8 cellular contexts compared by ENCODE assay signal in genomic region chr12:19572920-19573558, GRCh38.
A peak's percentile ranks its signal among the peaks of the same experiment; 100 is the strongest.
DNase-seq lines count a peak whose midpoint lies in the region; ATAC-seq and TF ChIP-seq lines count a peak whose summit lies in the region.

No MANE protein-coding gene starts in this region.

- peak overlapping the region; percentile 70 for H2AFZ ChIP-seq in SU-DHL-6 (ENCODE audit: low read depth, low read length, severe bottlenecking)

- H3K27me3 ChIP-seq in SU-DHL-6 (ENCODE audit: low read length), result no peaks in the 10 kb centered on the region
- no peaks in the 10 kb centered on the region for H3K27me3 ChIP-seq in testis

- ATAC-seq in GM19351 (IDR thresholded peaks at IDR 0.05; ENCODE audit: unreplicated experiment) (peak; percentile 83), GM21528 (IDR thresholded peaks at IDR 0.05; ENCODE audit: low FRiP score, unreplicated experiment) (no peak)

- no peaks in the 10 kb centered on the region for H3K9me2 ChIP-seq in SU-DHL-6 (replicated peaks; ENCODE audit: insufficient read depth, low read length)

- WGBS in testis, 2 donors, result 53 to 67% methylated on average over 12 to 16 of the region's 16 CpGs

- H3K4me1 ChIP-seq in testis, result peaks cover 12% of the 10 kb centered on the region

- no peaks in the 10 kb centered on the region for H4K20me1 ChIP-seq in SU-DHL-6 (ENCODE audit: low read depth, low read length)

- H3F3A ChIP-seq in SU-DHL-6 (ENCODE audit: insufficient read depth), result no peaks in the 10 kb centered on the region

- no peak overlapping the region for H3K9ac ChIP-seq in SU-DHL-6 (ENCODE audit: low read length)

- peak; percentile 58 for TF ChIP-seq CTCF in SU-DHL-6 (IDR thresholded peaks at IDR 0.05; ENCODE audit: insufficient read depth, low read length, poor library complexity, severe bottlenecking)
- TF ChIP-seq CTCF in testis (IDR thresholded peaks at IDR 0.05), result no peak

- no peak overlapping the region for H3K4me3 ChIP-seq in SU-DHL-6 (ENCODE audit: insufficient read depth, low read length, poor library complexity, severe bottlenecking)
- H3K4me3 ChIP-seq in testis, result peak overlapping the region in 1 of 2 donors; percentile 7

- H3K79me2 ChIP-seq in SU-DHL-6 (ENCODE audit: insufficient read depth, low read length), result no peaks in the 10 kb centered on the region

- intact Hi-C loops in testis (cut with DNase I; ENCODE audit: low total_unique reads), result no loop called here

- DNase-seq in DMS53 treated with DMSO at 0.1 percent for 48 hours (lab: John Stamatoyannopoulos, UW; ENCODE audit: unreplicated experiment), result peak; percentile 79
- peak; percentile 84 to 85 for DNase-seq in Kasumi-1 (lab: John Stamatoyannopoulos, UW)
- peak; percentile 9 for DNase-seq in germinal center (ENCODE audit: low spot score)
- peak; percentile 56 for DNase-seq in testis
- no peak for DNase-seq in amygdala (lab: John Stamatoyannopoulos, UW)

- H3K36me3 ChIP-seq in SU-DHL-6 (ENCODE audit: low read length), result no peaks in the 10 kb centered on the region
- H3K36me3 ChIP-seq in testis (ENCODE audit: low read depth, missing control alignments), result no peaks in the 10 kb centered on the region

- no peak overlapping the region for H3K4me2 ChIP-seq in SU-DHL-6 (ENCODE audit: low read depth, low read length, poor library complexity, severe bottlenecking)

- no peak for TF ChIP-seq POLR2A in testis (IDR thresholded peaks at IDR 0.05)

- no peaks in the 10 kb centered on the region for H3K9me3 ChIP-seq in SU-DHL-6 (ENCODE audit: insufficient read depth, low read length)
- no peaks in the 10 kb centered on the region for H3K9me3 ChIP-seq in testis

- H3K27ac ChIP-seq in SU-DHL-6 (ENCODE audit: low read depth, low read length), result no peak overlapping the region
- H3K27ac ChIP-seq in testis, result no peak overlapping the region

Comparison
In these comparisons a context has a peak if more than half of its experiments do, and no peak if none do; other contexts are left out.
1. DNase-seq: peak in DMS53 treated with DMSO at 0.1 percent for 48 hours (single experiment), Kasumi-1 (2 of 2), germinal center (single experiment) and testis (single experiment); none in amygdala (0 of 56).